Comparison of ENCODE assay signal across 25 cellular contexts in genomic region chr7:158557441-158557755, GRCh38. TPM values are rescaled to one million over a fixed set of nuclear protein-coding genes. Genes with fewer than 3 reads are reported as not detected.
"Had no signal": no experiment of that assay in that cellular context is flagged by ENCODE, and none has a peak within 500 bp of the region (broad histone marks: within the 10 kb centered on the region; RNA-seq: fewer than 3 reads in every experiment).

No MANE protein-coding gene starts in this region.

- H3K4me3 ChIP-seq: colonic mucosa, esophagus squamous epithelium, gastrocnemius medialis, heart right ventricle, left lung, lower lobe of right lung, mucosa of descending colon had no signal

- FAIRE-seq: endometrium, islet of Langerhans, keratinocyte had no signal

- H3K4me3 Mint-ChIP-seq: dendritic cell treated with granulocyte-macrophage colony-stimulating factor and Interleukin-4, amounts not matched to agents 40 ng/mL and 50 ng/mL, for 4 days; effector memory CD8-positive, alpha-beta T cell; endodermal cell; mesothelial cell of epicardium had no signal

- H3K27me3 ChIP-seq: colonic mucosa, gastrocnemius medialis, left lung had no signal

- H3K27ac ChIP-seq: colonic mucosa, epithelial cell of prostate, esophagus squamous epithelium, gastrocnemius medialis, heart right ventricle, left lung, lower lobe of right lung had no signal

- H3K36me3 ChIP-seq: colonic mucosa, esophagus squamous epithelium, gastrocnemius medialis, heart right ventricle, left lung, lower lobe of right lung had no signal

- ATAC-seq: effector memory CD8-positive, alpha-beta T cell; gastrocnemius medialis; left cardiac atrium; left lung; left ventricle myocardium superior; mucosa of descending colon had no signal

- H3K4me1 ChIP-seq: colonic mucosa, esophagus squamous epithelium, gastrocnemius medialis, heart right ventricle, left lung, lower lobe of right lung had no signal

- H3K9me3 ChIP-seq: colonic mucosa, esophagus squamous epithelium, gastrocnemius medialis, heart right ventricle, left lung, lower lobe of right lung, mucosa of descending colon had no signal

- H3K36me3 Mint-ChIP-seq: mesothelial cell of epicardium had no signal

- H3K27ac Mint-ChIP-seq: dendritic cell treated with granulocyte-macrophage colony-stimulating factor and Interleukin-4, amounts not matched to agents 40 ng/mL and 50 ng/mL, for 4 days; effector memory CD8-positive, alpha-beta T cell; endodermal cell; mesothelial cell of epicardium had no signal

- H3K9me3 Mint-ChIP-seq: dendritic cell treated with granulocyte-macrophage colony-stimulating factor and Interleukin-4, amounts not matched to agents 40 ng/mL and 50 ng/mL, for 4 days; effector memory CD8-positive, alpha-beta T cell; endodermal cell had no signal

- H3K4me1 Mint-ChIP-seq: endodermal cell, mesothelial cell of epicardium had no signal

- DNase-seq: colonic mucosa; cortex of kidney; effector CD8-positive, alpha-beta T cell; effector memory CD8-positive, alpha-beta T cell; endodermal cell; erythroblast; esophagus squamous epithelium; foreskin fibroblast; foreskin melanocyte; gastrocnemius medialis; glutamatergic neuron; heart right ventricle; hippocampal formation; left cardiac atrium; left lung; left ventricle myocardium superior; lower lobe of right lung; mesenchymal stem cell; mucosa of descending colon had no signal

RNA-seq across cellular contexts. Expression of gene PTPRN2, which starts 30.2 kb away (rescaled TPM):
- polyA plus RNA-seq: keratinocyte had no signal
